In the genomic region with DNA sequence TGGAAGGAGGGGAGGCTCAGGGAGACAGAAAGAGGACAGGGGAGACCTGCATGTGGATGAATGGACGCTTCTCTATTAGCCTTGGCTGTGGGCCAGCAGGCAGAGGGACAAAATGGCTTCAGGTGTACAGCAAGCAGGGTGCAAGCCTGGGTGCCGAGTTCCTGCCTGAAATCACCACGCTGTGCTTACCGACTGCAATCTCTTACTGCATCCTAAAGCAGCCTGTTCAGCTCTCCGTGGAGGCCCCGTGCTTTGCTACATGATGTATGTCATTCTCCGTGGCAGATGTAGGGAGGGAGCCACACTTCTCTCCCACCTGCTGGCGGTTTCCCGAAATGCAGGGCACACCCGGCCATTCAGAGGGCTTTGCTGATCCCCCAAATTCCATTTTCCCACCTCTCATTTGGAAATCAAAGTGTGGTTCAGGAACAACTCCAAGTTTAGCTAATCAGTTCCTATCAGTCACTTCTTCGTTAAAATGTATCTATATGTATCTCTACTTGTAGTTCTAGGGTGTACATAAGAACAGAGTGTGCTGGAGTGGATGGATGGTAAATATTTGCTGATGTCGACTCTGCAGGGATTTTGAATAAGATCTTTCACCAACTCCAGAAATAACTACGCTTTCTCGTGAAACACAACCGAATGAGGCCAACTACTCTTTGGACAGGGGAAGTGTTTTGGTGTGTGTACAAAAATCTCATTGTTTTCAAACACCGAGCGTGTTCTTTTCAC, we compare ENCODE assay signal across 11 cellular contexts.
DNase-seq lines count a peak whose midpoint lies in the region; ATAC-seq and TF ChIP-seq lines count a peak whose summit lies in the region.
"Had no signal": no experiment of that assay in that cellular context is flagged by ENCODE, and none has a peak within 500 bp of the region (broad histone marks: within the 10 kb centered on the region; RNA-seq: fewer than 3 reads in every experiment).

No MANE protein-coding gene starts in this region.

- BruUV-seq in PC-9 (replicated peaks; lab: Mats Ljungman, UMichigan) = no TSS peak

- no peak overlapping the region for H3K27ac ChIP-seq in PC-9
- H3K27ac ChIP-seq: HL-60, psoas muscle, thoracic aorta had no signal

- H3K36me3 ChIP-seq in PC-9 (ENCODE audit: low read depth) = no peaks in the 10 kb centered on the region
- H3K36me3 ChIP-seq: thoracic aorta had no signal

- H3K4me3 ChIP-seq in PC-9 = no peak overlapping the region
- H3K4me3 ChIP-seq: psoas muscle, thoracic aorta had no signal

- no peak overlapping the region for H3K4me2 ChIP-seq in PC-9

- no peaks in the 10 kb centered on the region for H3K4me1 ChIP-seq in PC-9 (replicated peaks; ENCODE audit: insufficient read depth)
- H3K4me1 ChIP-seq: psoas muscle had no signal

- no peaks in the 10 kb centered on the region for H3K9me3 ChIP-seq in PC-9 (ENCODE audit: insufficient read depth, low read depth)
- H3K9me3 ChIP-seq: psoas muscle, thoracic aorta had no signal

- no peaks in the 10 kb centered on the region for H3K9me2 ChIP-seq in PC-9 (ENCODE audit: insufficient read depth)

- peak; percentile 88 for DNase-seq in DMS153 (lab: John Stamatoyannopoulos, UW)
- peak; percentile 93 for DNase-seq in NCI-H1092 (lab: John Stamatoyannopoulos, UW)
- no peak for DNase-seq in PC-9
- peak; percentile 23 for DNase-seq in kidney tubule cell (ENCODE audit: low spot score)
- DNase-seq in activated T-cell treated with anti-CD3 and anti-CD28 coated beads, Interleukin-2, amount 50 U/mL, for 4 hours = no peak
- no peak for DNase-seq in GM10266 (ENCODE audit: extremely low spot score)
- DNase-seq: psoas muscle had no signal

- ATAC-seq in HG02759 (IDR thresholded peaks at IDR 0.05; ENCODE audit: unreplicated experiment) (no peak), GM21515 (IDR thresholded peaks at IDR 0.05; ENCODE audit: unreplicated experiment) (no peak)
- no peak for ATAC-seq in activated T-cell treated with anti-CD3 and anti-CD28 coated beads, Interleukin-2, amount 50 U/mL, for 4 hours
- ATAC-seq: psoas muscle had no signal

- no peaks in the 10 kb centered on the region for H3K9me3 Mint-ChIP-seq in activated T-cell treated with anti-CD3 and anti-CD28 coated beads, Interleukin-2, amount 50 U/mL, for 4 hours

- H3F3A ChIP-seq in PC-9 (ENCODE audit: insufficient read depth, low read depth) = no peaks in the 10 kb centered on the region

- CTCF ChIA-PET in PC-9 (lab: Charles Lee) = no interaction called here

- no peaks in the 10 kb centered on the region for H3K79me2 ChIP-seq in PC-9 (ENCODE audit: low read depth)

- H3K4me1 Mint-ChIP-seq in activated T-cell treated with anti-CD3 and anti-CD28 coated beads, Interleukin-2, amount 50 U/mL, for 4 hours (ENCODE audit: low read depth) = no peaks in the 10 kb centered on the region

- intact Hi-C loops in PC-9 (cut with micrococcal nuclease; ENCODE audit: unreplicated experiment) = no loop called here

- POLR2A ChIA-PET in PC-9 (lab: Charles Lee; ENCODE audit: unreplicated experiment) = no interaction called here

- H3K4me3 Mint-ChIP-seq in activated T-cell treated with anti-CD3 and anti-CD28 coated beads, Interleukin-2, amount 50 U/mL, for 4 hours = no peak overlapping the region

- no peak overlapping the region for H2AFZ ChIP-seq in PC-9

- H3K36me3 Mint-ChIP-seq in activated T-cell treated with anti-CD3 and anti-CD28 coated beads, Interleukin-2, amount 50 U/mL, for 4 hours (ENCODE audit: insufficient read depth) = no peaks in the 10 kb centered on the region

- TF ChIP-seq CTCF in PC-9 (conservative IDR thresholded peaks at IDR 0.05) (0 out of 2 replicates have a peak, but pooled peaks have one; percentile 28), GM10266 (IDR thresholded peaks at IDR 0.05; ENCODE audit: control insufficient read depth, insufficient read depth, low read depth, missing control alignments) (no peak)

- no peaks in the 10 kb centered on the region for H4K20me1 ChIP-seq in PC-9 (ENCODE audit: insufficient read depth)

- H3K27me3 Mint-ChIP-seq in activated T-cell treated with anti-CD3 and anti-CD28 coated beads, Interleukin-2, amount 50 U/mL, for 4 hours (ENCODE audit: low read depth) = peaks cover 10% of the 10 kb centered on the region

- H3K27me3 ChIP-seq in PC-9 (ENCODE audit: insufficient read depth, low read depth) = peaks cover 32% of the 10 kb centered on the region

Comparison
In these comparisons a context has a peak if more than half of its experiments do, and no peak if none do; other contexts are left out.
1. DNase-seq: peak in DMS153 (single experiment), NCI-H1092 (single experiment) and kidney tubule cell (single experiment); none in PC-9 (0 of 2), activated T-cell treated with anti-CD3 and anti-CD28 coated beads, Interleukin-2, amount 50 U/mL, for 4 hours (single experiment) and GM10266 (single experiment).